ENCODE assay signal across 8 cellular contexts in genomic region chr17:19978206-19978802, GRCh38. TPM values are rescaled to one million over a fixed set of nuclear protein-coding genes. Genes with fewer than 3 reads are reported as not detected.
DNase-seq lines count a peak whose midpoint lies in the region; ATAC-seq and TF ChIP-seq lines count a peak whose summit lies in the region.

No MANE protein-coding gene starts in this region.

- peak overlapping the region; percentile 92 to 96 for H3K4me3 ChIP-seq in ascending aorta

- DNase-seq in GM10266 (ENCODE audit: extremely low spot score) (peak; percentile 59), NOMO-1 (lab: John Stamatoyannopoulos, UW; ENCODE audit: unreplicated experiment in 2 of 2) (peak; percentile 87 to 92), ascending aorta (ENCODE audit: low spot score in 2 of 2) (no peak), inferior parietal cortex (ENCODE audit: extremely low spot score) (peak; percentile 56)
- peak; percentile 34 for DNase-seq in stimulated activated CD4-positive, alpha-beta T cell treated with anti-CD3 and anti-CD28 coated beads, Interleukin-4, amount 100 ng/mL, for 1 hour

- TF ChIP-seq CTCF in GM10266 (IDR thresholded peaks at IDR 0.05; ENCODE audit: control insufficient read depth, insufficient read depth, low read depth, missing control alignments) (no peak), ascending aorta (IDR thresholded peaks at IDR 0.05) (no peak)

- intact Hi-C loops in ascending aorta (cut with DNase I), result no loop called here

- peaks cover 12 to 13% of the 10 kb centered on the region in 2 donors for H3K4me1 ChIP-seq in ascending aorta

- peak overlapping the region; percentile 93 to 96 for H3K27ac ChIP-seq in ascending aorta

- ATAC-seq in GM21825 (IDR thresholded peaks at IDR 0.05; ENCODE audit: unreplicated experiment) (peak; percentile 27), HG03039 (IDR thresholded peaks at IDR 0.05; ENCODE audit: unreplicated experiment) (no peak), HG02870 (IDR thresholded peaks at IDR 0.05; ENCODE audit: unreplicated experiment) (no peak)

- no peaks in the 10 kb centered on the region for H3K27me3 ChIP-seq in ascending aorta

- H3K9me3 ChIP-seq in ascending aorta, result no peaks in the 10 kb centered on the region

- H3K36me3 ChIP-seq in ascending aorta, result no peaks in the 10 kb centered on the region

RNA-seq across cellular contexts. Expression of gene AKAP10, which starts 0.7 kb away (rescaled TPM):
- 15.0 TPM for total RNA-seq in ascending aorta

RNA-seq across cellular contexts. Expression of gene SPECC1, which starts 30.9 kb away (rescaled TPM):
- 76.4 TPM for total RNA-seq in ascending aorta

Comparison
In these comparisons a context has a peak if more than half of its experiments do, and no peak if none do; other contexts are left out.
1. DNase-seq: peak in GM10266 (single experiment), NOMO-1 (2 of 2), inferior parietal cortex (single experiment) and stimulated activated CD4-positive, alpha-beta T cell treated with anti-CD3 and anti-CD28 coated beads, Interleukin-4, amount 100 ng/mL, for 1 hour (single experiment); none in ascending aorta (0 of 2).